ENCODE assay signal across 8 cellular contexts in the genomic region with DNA sequence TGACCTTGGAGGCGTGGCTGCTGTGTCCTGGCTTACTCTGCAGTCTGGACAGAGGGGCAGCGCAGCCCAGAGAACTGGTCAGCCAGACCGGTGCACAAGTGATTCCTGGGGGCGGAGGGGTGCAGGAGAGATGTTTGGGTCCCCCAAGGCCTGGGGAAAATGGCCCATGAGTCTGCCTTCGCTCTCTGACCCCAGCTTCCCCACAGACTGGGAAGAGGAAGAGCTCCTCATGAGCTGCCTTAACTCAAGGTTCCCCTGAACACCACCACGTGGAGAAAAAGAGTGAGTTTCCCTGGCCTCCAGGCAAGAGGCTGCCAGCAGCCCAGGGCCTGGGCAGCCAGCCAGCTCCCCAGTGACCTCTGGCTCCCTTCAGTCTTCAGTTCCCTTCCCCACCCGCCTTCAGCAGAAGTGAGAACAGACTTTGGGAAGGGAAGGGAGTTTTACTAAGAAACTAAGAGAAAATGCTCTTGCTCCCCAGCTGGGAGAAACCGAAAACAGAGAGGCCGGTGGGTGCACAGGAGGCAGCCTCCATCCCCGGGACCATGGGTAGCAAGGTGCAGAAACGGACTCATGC. TPM values are rescaled to one million over a fixed set of nuclear protein-coding genes. Genes with fewer than 3 reads are reported as not detected.
A peak's percentile ranks its signal among the peaks of the same experiment; 100 is the strongest.
DNase-seq lines count a peak whose midpoint lies in the region; ATAC-seq and TF ChIP-seq lines count a peak whose summit lies in the region.

No MANE protein-coding gene starts in this region.

- H3K4me3 Mint-ChIP-seq in activated CD8-positive, alpha-beta memory T cell treated with anti-CD3 and anti-CD28 coated beads, Interleukin-2, amount 10 ng/mL, durations not matched to agents 7 days and 5 days: no peak overlapping the region

- CTCF ChIA-PET in activated CD8-positive, alpha-beta memory T cell treated with anti-CD3 and anti-CD28 coated beads, Interleukin-2, amount 10 ng/mL, durations not matched to agents 7 days and 5 days (lab: Charles Lee): interaction anchor here (0.8 to 1.7 kb wide), 5 partner anchors 9 to 32 kb away, joined by 3 to 5 read pairs (median 4); no protein-coding TSS in a partner anchor

- H3K9me3 Mint-ChIP-seq in activated CD8-positive, alpha-beta memory T cell treated with anti-CD3 and anti-CD28 coated beads, Interleukin-2, amount 10 ng/mL, durations not matched to agents 7 days and 5 days (ENCODE audit: low read depth): no peaks in the 10 kb centered on the region

- no peak for DNase-seq in activated CD8-positive, alpha-beta memory T cell treated with anti-CD3 and anti-CD28 coated beads, Interleukin-2, amount 10 ng/mL, durations not matched to agents 7 days and 5 days
- DNase-seq in activated CD8-positive, alpha-beta memory T cell treated with anti-CD3 and anti-CD28 coated beads, Interleukin-2, amount 50 U/mL, for 4 hours: no peak
- peak; percentile 95 for DNase-seq in SKM-1 treated with dmso at 0.1 percent for 144 hours (lab: John Stamatoyannopoulos, UW; ENCODE audit: unreplicated experiment)
- DNase-seq in foreskin keratinocyte: peak in 1 of 2 donors; percentile 53
- peak; percentile 60 for DNase-seq in pulmonary artery endothelial cell (ENCODE audit: low read depth, low spot score)
- no peak for DNase-seq in stimulated activated CD4-positive, alpha-beta T cell treated with anti-CD3 and anti-CD28 coated beads, Interleukin-4, amount 100 ng/mL, for 1 hour

- TF ChIP-seq CTCF in foreskin keratinocyte (conservative IDR thresholded peaks at IDR 0.05): peak; percentile 22

- no peaks in the 10 kb centered on the region for H3K27me3 ChIP-seq in foreskin keratinocyte

- H3K4me1 Mint-ChIP-seq in activated CD8-positive, alpha-beta memory T cell treated with anti-CD3 and anti-CD28 coated beads, Interleukin-2, amount 10 ng/mL, durations not matched to agents 7 days and 5 days: peaks cover 18% of the 10 kb centered on the region

- no peak for ATAC-seq in activated CD8-positive, alpha-beta memory T cell treated with anti-CD3 and anti-CD28 coated beads, Interleukin-2, amount 10 ng/mL, durations not matched to agents 7 days and 5 days
- ATAC-seq in foreskin keratinocyte (no peak), HG02763 (IDR thresholded peaks at IDR 0.05; ENCODE audit: unreplicated experiment) (no peak), HG03521 (IDR thresholded peaks at IDR 0.05; ENCODE audit: unreplicated experiment) (no peak)

- peaks cover 17% of the 10 kb centered on the region for H3K36me3 Mint-ChIP-seq in activated CD8-positive, alpha-beta memory T cell treated with anti-CD3 and anti-CD28 coated beads, Interleukin-2, amount 10 ng/mL, durations not matched to agents 7 days and 5 days

- H3K27ac Mint-ChIP-seq in activated CD8-positive, alpha-beta memory T cell treated with anti-CD3 and anti-CD28 coated beads, Interleukin-2, amount 10 ng/mL, durations not matched to agents 7 days and 5 days: peak overlapping the region; percentile 9

- H3K4me1 ChIP-seq in foreskin keratinocyte: peaks cover 20% of the 10 kb centered on the region

- no peaks in the 10 kb centered on the region for H3K27me3 Mint-ChIP-seq in activated CD8-positive, alpha-beta memory T cell treated with anti-CD3 and anti-CD28 coated beads, Interleukin-2, amount 10 ng/mL, durations not matched to agents 7 days and 5 days

- H3K27ac ChIP-seq in foreskin keratinocyte: no peak overlapping the region

RNA-seq across cellular contexts. Expression of a gene that starts 2.0 kb away (rescaled TPM):
- not detected for total RNA-seq in activated CD8-positive, alpha-beta memory T cell treated with anti-CD3 and anti-CD28 coated beads, Interleukin-2, amount 10 ng/mL, durations not matched to agents 7 days and 5 days
- 0.18 and 0.24 TPM in 2 replicates for total RNA-seq in foreskin keratinocyte
- 0.22 TPM in 1 of 2 replicates, not detected in the other for polyA plus RNA-seq in foreskin keratinocyte
- total RNA-seq in pulmonary artery endothelial cell: not detected in 2 replicates

RNA-seq across cellular contexts. Expression of a gene that starts 13.7 kb away (rescaled TPM):
- 100 to 1,000 TPM; 251 to 292 TPM for total RNA-seq in activated CD8-positive, alpha-beta memory T cell treated with anti-CD3 and anti-CD28 coated beads, Interleukin-2, amount 10 ng/mL, durations not matched to agents 7 days and 5 days
- total RNA-seq in foreskin keratinocyte (0.11 and 0.14 TPM in 2 replicates), pulmonary artery endothelial cell (under 0.01 TPM in 1 of 2 replicates, not detected in the other)
- 0.07 and 0.16 TPM in 2 replicates for polyA plus RNA-seq in foreskin keratinocyte

RNA-seq across cellular contexts. Expression of a gene that starts 15.7 kb away (rescaled TPM):
- 100 to 1,000 TPM; 347 to 431 TPM for total RNA-seq in activated CD8-positive, alpha-beta memory T cell treated with anti-CD3 and anti-CD28 coated beads, Interleukin-2, amount 10 ng/mL, durations not matched to agents 7 days and 5 days
- total RNA-seq in foreskin keratinocyte: 14.3 and 23.7 TPM in 2 replicates
- 13.8 and 25.6 TPM in 2 replicates for polyA plus RNA-seq in foreskin keratinocyte
- total RNA-seq in pulmonary artery endothelial cell: 16.7 and 20.2 TPM in 2 replicates

RNA-seq across cellular contexts. Expression of a gene that starts 24.1 kb away (rescaled TPM):
- 10 to 100 TPM; 41.2 to 80.3 TPM for total RNA-seq in activated CD8-positive, alpha-beta memory T cell treated with anti-CD3 and anti-CD28 coated beads, Interleukin-2, amount 10 ng/mL, durations not matched to agents 7 days and 5 days
- total RNA-seq in foreskin keratinocyte (30.3 and 48.0 TPM in 2 replicates), pulmonary artery endothelial cell (32.9 and 35.8 TPM in 2 replicates)
- 60.8 and 111 TPM in 2 replicates for polyA plus RNA-seq in foreskin keratinocyte

RNA-seq across cellular contexts. Expression of a gene that starts 42.6 kb away (rescaled TPM):
- total RNA-seq in activated CD8-positive, alpha-beta memory T cell treated with anti-CD3 and anti-CD28 coated beads, Interleukin-2, amount 10 ng/mL, durations not matched to agents 7 days and 5 days: 100 to 1,000 TPM; 145 to 164 TPM
- total RNA-seq in foreskin keratinocyte (80.9 and 109 TPM in 2 replicates), pulmonary artery endothelial cell (108 and 190 TPM in 2 replicates)
- polyA plus RNA-seq in foreskin keratinocyte: 169 and 180 TPM in 2 replicates

Comparison
In these comparisons a context has a peak if more than half of its experiments do, and no peak if none do; other contexts are left out.
1. DNase-seq: peak in SKM-1 treated with dmso at 0.1 percent for 144 hours (single experiment) and pulmonary artery endothelial cell (single experiment); none in activated CD8-positive, alpha-beta memory T cell treated with anti-CD3 and anti-CD28 coated beads, Interleukin-2, amount 10 ng/mL, durations not matched to agents 7 days and 5 days (single experiment), activated CD8-positive, alpha-beta memory T cell treated with anti-CD3 and anti-CD28 coated beads, Interleukin-2, amount 50 U/mL, for 4 hours (single experiment) and stimulated activated CD4-positive, alpha-beta T cell treated with anti-CD3 and anti-CD28 coated beads, Interleukin-4, amount 100 ng/mL, for 1 hour (single experiment).
2. RNA of a gene that starts 13.7 kb away (total RNA-seq): 251 to 292 TPM in activated CD8-positive, alpha-beta memory T cell treated with anti-CD3 and anti-CD28 coated beads, Interleukin-2, amount 10 ng/mL, durations not matched to agents 7 days and 5 days; 0.11 to 0.14 TPM in foreskin keratinocyte and under 0.01 TPM in pulmonary artery endothelial cell; every median in the first group is over 100 times any median in the second.
3. RNA of a gene that starts 15.7 kb away (total RNA-seq): 347 to 431 TPM in activated CD8-positive, alpha-beta memory T cell treated with anti-CD3 and anti-CD28 coated beads, Interleukin-2, amount 10 ng/mL, durations not matched to agents 7 days and 5 days; 16.7 to 20.2 TPM in pulmonary artery endothelial cell and 14.3 to 23.7 TPM in foreskin keratinocyte; every median in the first group is over 10 times any median in the second.